Comparison of ENCODE assay signal across 31 cellular contexts in the genomic region with DNA sequence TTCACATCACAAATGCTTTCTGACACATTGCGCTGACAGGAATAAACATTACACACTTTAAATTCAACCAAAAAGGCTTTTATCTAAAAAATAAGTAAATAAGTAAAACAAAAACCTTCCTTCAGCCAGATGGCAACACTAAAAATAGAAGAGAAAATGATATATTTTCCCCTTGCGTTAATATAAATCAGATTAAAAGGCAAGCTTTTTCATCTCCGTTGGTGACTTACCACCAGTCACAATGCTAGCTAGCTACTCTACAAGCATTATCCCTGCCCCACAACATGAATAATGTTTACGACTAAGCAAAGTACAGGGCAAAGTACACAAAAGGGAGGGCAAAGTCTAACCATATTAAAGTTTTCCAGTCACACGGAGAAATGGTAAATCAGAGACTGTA.
DNase-seq lines count a peak whose midpoint lies in the region; ATAC-seq, FAIRE-seq and TF ChIP-seq lines count a peak whose summit lies in the region.
"Had no signal": no experiment of that assay in that cellular context is flagged by ENCODE, and none has a peak within 500 bp of the region (broad histone marks: within the 10 kb centered on the region; RNA-seq: fewer than 3 reads in every experiment).

No MANE protein-coding gene starts in this region.

- DNase-seq in LoVo (ENCODE audit: low spot score): peak; percentile 62
- DNase-seq in K562 (ENCODE audit: extremely low read depth in 1 of 4, low spot score in 3 of 4): no peak
- no peak for DNase-seq in left lobe of liver (ENCODE audit: low spot score)
- DNase-seq in superior temporal gyrus (ENCODE audit: extremely low spot score): peak; percentile 72
- no peak for DNase-seq in heart left ventricle
- no peak for DNase-seq in NCI-H2227 (lab: John Stamatoyannopoulos, UW; ENCODE audit: unreplicated experiment)
- DNase-seq in hippocampal formation (lab: John Stamatoyannopoulos, UW): no peak
- DNase-seq: activated CD4-positive, alpha-beta T cell treated with anti-CD3 and anti-CD28 coated beads for 4 hours; activated CD8-positive, alpha-beta memory T cell treated with anti-CD3 and anti-CD28 coated beads for 24 hours; activated gamma-delta T cell treated with Interleukin-2 at 50 U/mL for 16 hours; COR-L47; endodermal cell; foreskin fibroblast; GOT3; HFFc6; KG1; lower lobe of right lung; MG63; naive thymus-derived CD8-positive, alpha-beta T cell; NCI-H1417; NCI-H2029 treated with DMSO at 0.1 percent for 48 hours; NCI-H524 treated with DMSO at 0.1 percent for 48 hours; Peyer's patch; SHP77; upper lobe of left lung had no signal

- no peak overlapping the region for H3K4me2 ChIP-seq in K562 (ENCODE audit: insufficient read depth, low read length)

- no TSS peak for BruUV-seq in K562 (replicated peaks; lab: Mats Ljungman, UMichigan)

- FAIRE-seq in K562 (lab: Jason Lieb, UNC): no peak
- FAIRE-seq: astrocyte, HTR-8/SVneo, keratinocyte had no signal

- H2AFZ ChIP-seq in K562 (ENCODE audit: low read depth, low read length): no peak overlapping the region; the same call in 1 of the 2 replicates

- no peak overlapping the region for H3K9ac ChIP-seq in K562 (ENCODE audit: insufficient read depth in 1 of 2, low read depth in 2 of 2, low read length in 2 of 2)

- in situ Hi-C loops in K562 (cut with MboI): no loop called here

- H3K4me3 ChIP-seq in K562: no peak overlapping the region
- H3K4me3 ChIP-seq in heart left ventricle: no peak overlapping the region
- H3K4me3 ChIP-seq: lower lobe of right lung, MG63, Peyer's patch, upper lobe of left lung had no signal

- intact Hi-C loops in K562 (cut with micrococcal nuclease): loop anchor here (5.0 kb wide), 1 partner anchor 118 kb away; no protein-coding TSS in a partner anchor
- intact Hi-C loops in heart left ventricle (cut with DNase I): no loop called here

- no peak for TF ChIP-seq RAD21 in K562 (CRISPR knock-in tag; conservative IDR thresholded peaks at IDR 0.05 in 1 of 2, IDR thresholded peaks at IDR 0.05 in 1 of 2)

- ATAC-seq in K562: no peak
- ATAC-seq in left lobe of liver: peak; percentile 43
- no peak for ATAC-seq in heart left ventricle
- ATAC-seq: esophagus mucosa; lower lobe of right lung; naive thymus-derived CD8-positive, alpha-beta T cell; stimulated activated effector memory CD8-positive, alpha-beta T cell treated with anti-CD3 and anti-CD28 coated beads, Interleukin-12 subunit alpha, Interleukin-12 subunit beta, amount 100 ng/mL, for 72 hours had no signal

- H3K9me3 ChIP-seq in K562 (replicated peaks; ENCODE audit: control insufficient read depth, insufficient read depth, low read depth, low read length): no peaks in the 10 kb centered on the region
- H3K9me3 ChIP-seq in heart left ventricle: no peaks in the 10 kb centered on the region
- H3K9me3 ChIP-seq: lower lobe of right lung, MG63, Peyer's patch, upper lobe of left lung had no signal

- no peaks in the 10 kb centered on the region for H3K79me2 ChIP-seq in K562 (ENCODE audit: control insufficient read depth, insufficient read depth, low read length)

- no peak for TF ChIP-seq POLR2A in K562 (conservative IDR thresholded peaks at IDR 0.05)
- TF ChIP-seq POLR2A in heart left ventricle (IDR thresholded peaks at IDR 0.05): no peak

- H3K4me1 ChIP-seq in K562 (replicated peaks in 1 of 2; ENCODE audit: control insufficient read depth in 2 of 2, insufficient read depth in 2 of 2, low read length in 2 of 2) (peaks cover 0 to 38% of the 10 kb centered on the region in 2 experiments; a peak in 4 of 5 replicates), heart left ventricle (no peaks in the 10 kb centered on the region)
- H3K4me1 ChIP-seq: lower lobe of right lung had no signal

- H3K36me3 ChIP-seq in K562 (ENCODE audit: control insufficient read depth, insufficient read depth, low read length) (no peaks in the 10 kb centered on the region), heart left ventricle (no peaks in the 10 kb centered on the region)
- H3K36me3 ChIP-seq: lower lobe of right lung, MG63, Peyer's patch, upper lobe of left lung had no signal

- CTCF ChIA-PET in K562 (lab: Yijun Ruan, JAX; ENCODE audit: low intra/inter-chr PET ratio): no interaction called here

- H3K27ac ChIP-seq in K562 (ENCODE audit: extremely low read depth, low read depth, low read length) (no peak overlapping the region), heart left ventricle (no peak overlapping the region)
- H3K27ac ChIP-seq: C4-2B, lower lobe of right lung, Peyer's patch, upper lobe of left lung had no signal

- 22% methylated on average over 5 of the region's 5 CpGs for WGBS in K562 (ENCODE audit: insufficient coverage, low coverage, missing lambda C conversion rate)
- 59 to 67% (median 62%) methylated on average over 5 of the region's 5 CpGs for WGBS in heart left ventricle, 4 donors

- TF ChIP-seq CTCF in K562 (IDR thresholded peaks at IDR 0.05 in 2 of 3, conservative IDR thresholded peaks at IDR 0.05 in 1 of 3; ENCODE audit: insufficient read depth in 2 of 3, low read depth in 1 of 3, low read length in 3 of 3) (no peak), heart left ventricle (IDR thresholded peaks at IDR 0.05) (no peak)

- POLR2A ChIA-PET in K562 (lab: Yijun Ruan, JAX): interaction anchor here (0.5 to 1.0 kb wide), 2 partner anchors 15 to 53 kb away, joined by 3 read pairs; no protein-coding TSS in a partner anchor

- no peaks in the 10 kb centered on the region for H4K20me1 ChIP-seq in K562 (replicated peaks; ENCODE audit: control insufficient read depth, insufficient read depth, low read length)

- H3K9me1 ChIP-seq in K562 (ENCODE audit: control insufficient read depth, insufficient read depth, low read length): no peaks in the 10 kb centered on the region

- H3K27me3 ChIP-seq in K562 (ENCODE audit: control insufficient read depth in 2 of 2, insufficient read depth in 2 of 2, low read length in 2 of 2) (peaks cover 0 to 4% of the 10 kb centered on the region in 2 experiments; a peak in 1 of 5 replicates), heart left ventricle (no peaks in the 10 kb centered on the region)
- H3K27me3 ChIP-seq: Peyer's patch, upper lobe of left lung had no signal

- TF ChIP-seq EP300 in K562 (IDR thresholded peaks at IDR 0.05; ENCODE audit: low read length): no peak

TF ChIP-seq in K562, 482 proteins besides CTCF, POLR2A, EP300 and RAD21:
- TF ChIP-seq KAT2B (IDR thresholded peaks at IDR 0.05; ENCODE audit: low read depth, low read length) (no peak), FOXJ2 (tag; IDR thresholded peaks at IDR 0.05) (no peak), PCBP2 (IDR thresholded peaks at IDR 0.05; ENCODE audit: low read depth, low read length, poor library complexity, severe bottlenecking) (no peak), CREM (IDR thresholded peaks at IDR 0.05; ENCODE audit: low read depth) (no peak), TRIM28 (IDR thresholded peaks at IDR 0.05) (no peak), BRD9 (IDR thresholded peaks at IDR 0.05; ENCODE audit: low read depth, partially characterized antibody) (no peak), BACH1 (tag; IDR thresholded peaks at IDR 0.05) (0 out of 2 replicates have a peak, but pooled peaks have one; percentile 4), CBX8 (IDR thresholded peaks at IDR 0.05; ENCODE audit: borderline replicate concordance, extremely low read depth, low read depth, low read length, poor library complexity, severe bottlenecking) (peak; percentile 93), MED1 (CRISPR knock-in tag; IDR thresholded peaks at IDR 0.05; ENCODE audit: borderline replicate concordance) (no peak), CBX2 (IDR thresholded peaks at IDR 0.05; ENCODE audit: insufficient read depth, low read length, poor library complexity, severe bottlenecking) (peak; percentile 95), BMI1 (IDR thresholded peaks at IDR 0.05; ENCODE audit: low read length) (0 out of 2 replicates have a peak, but pooled peaks have one; percentile 25), HDAC2 (IDR thresholded peaks at IDR 0.05) (no peak), ZBTB8A (IDR thresholded peaks at IDR 0.05; ENCODE audit: partially characterized antibody) (no peak), ZNF717 (CRISPR knock-in tag; IDR thresholded peaks at IDR 0.05) (no peak), RNF2 (IDR thresholded peaks at IDR 0.05) (0 out of 2 replicates have a peak, but pooled peaks have one; percentile 9)

Comparison
In these comparisons a context has a peak if more than half of its experiments do, and no peak if none do; other contexts are left out.
1. DNase-seq: peak in LoVo (single experiment) and superior temporal gyrus (single experiment); none in K562 (0 of 4), left lobe of liver (single experiment), heart left ventricle (0 of 5), NCI-H2227 (single experiment) and hippocampal formation (0 of 2).